ENCODE assay signal across 7 cellular contexts in the genomic region with DNA sequence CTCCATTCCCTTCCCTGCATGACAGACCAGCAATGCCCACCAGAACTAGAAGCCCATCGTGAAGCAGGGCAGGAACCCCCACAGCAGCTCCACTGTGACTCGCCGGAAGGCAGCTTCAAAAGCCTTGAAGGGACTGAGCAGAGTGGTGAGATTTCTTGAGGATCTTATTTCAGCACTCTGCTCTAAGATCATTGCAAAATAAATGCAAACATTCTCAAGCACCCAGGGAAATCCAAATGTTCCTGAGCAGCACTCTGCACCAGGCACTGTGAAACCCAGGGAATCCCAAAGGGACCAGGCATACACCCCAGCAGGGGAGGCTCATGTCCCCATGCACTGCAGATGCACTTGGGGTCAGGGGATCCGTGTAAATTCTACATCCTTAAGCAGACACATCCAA.
"Had no signal": no experiment of that assay in that cellular context is flagged by ENCODE, and none has a peak within 500 bp of the region (broad histone marks: within the 10 kb centered on the region; RNA-seq: fewer than 3 reads in every experiment).

No MANE protein-coding gene starts in this region.

- H2AFZ ChIP-seq: GM23248 had no signal

- H3K9ac ChIP-seq: GM23248 had no signal

- H3K27ac ChIP-seq: GM23248 had no signal

- H3K9me3 ChIP-seq: HAP-1 had no signal

- ATAC-seq: HCT116, K562 had no signal

- H3K36me3 ChIP-seq: HAP-1 had no signal

- H3K4me3 ChIP-seq: GM23248, HAP-1, K562 had no signal

- DNase-seq: GM23248, H7, HFFc6, IMR-90 had no signal

- H3K4me1 ChIP-seq: HAP-1 had no signal
